Comparison of ENCODE assay signal across 8 cellular contexts in the genomic region with DNA sequence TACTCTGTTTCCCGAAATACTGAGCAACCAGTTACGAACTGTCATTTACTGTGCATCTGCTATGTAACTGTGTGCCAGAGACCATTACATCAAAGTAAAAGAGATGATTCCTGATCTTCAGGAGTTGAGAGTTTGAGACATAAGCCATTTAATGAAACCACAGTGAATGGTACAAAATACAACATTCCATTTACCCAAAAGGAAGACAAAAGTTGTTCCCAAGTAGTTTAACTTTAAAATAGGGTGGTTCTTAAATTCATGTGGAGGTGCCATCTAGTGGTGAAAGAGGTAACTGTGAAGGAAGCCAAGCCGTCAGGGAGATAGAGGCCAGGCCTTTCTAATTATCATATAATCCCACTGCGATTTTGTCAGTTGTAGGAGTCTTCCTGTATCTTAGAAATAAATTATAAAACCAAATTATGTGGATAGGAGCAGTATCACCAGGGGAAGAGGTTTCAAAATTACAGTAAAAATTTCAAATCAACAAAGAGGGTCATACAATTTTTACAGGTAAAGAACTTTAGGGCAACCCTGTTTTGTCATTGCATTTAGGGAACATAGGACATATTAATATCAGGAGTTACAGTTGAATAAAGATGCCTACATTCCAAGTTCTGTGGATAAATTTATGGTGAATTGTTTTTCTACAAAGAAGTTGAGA.
A peak's percentile ranks its signal among the peaks of the same experiment; 100 is the strongest.
DNase-seq lines count a peak whose midpoint lies in the region; ATAC-seq and TF ChIP-seq lines count a peak whose summit lies in the region.

No MANE protein-coding gene starts in this region.

- H3K4me1 ChIP-seq in Peyer's patch: peaks cover 0 to 7% (median 0%) of the 10 kb centered on the region in 4 donors
- H3K4me1 ChIP-seq in lower lobe of right lung: peaks cover 77% of the 10 kb centered on the region

- H3K27me3 ChIP-seq in Peyer's patch (no peaks in the 10 kb centered on the region), lower lobe of right lung (ENCODE audit: low read depth) (no peaks in the 10 kb centered on the region)

- TF ChIP-seq CTCF in Peyer's patch (IDR thresholded peaks at IDR 0.05) (peak; percentile 49 to 88 (median 86)), coronary artery (IDR thresholded peaks at IDR 0.05) (peak; percentile 43), lower lobe of right lung (IDR thresholded peaks at IDR 0.05) (peak; percentile 91)

- H3K9me3 ChIP-seq in Peyer's patch: no peaks in the 10 kb centered on the region
- H3K9me3 ChIP-seq in lower lobe of right lung: no peaks in the 10 kb centered on the region

- H3K36me3 Mint-ChIP-seq in activated T-helper 2 cell treated with anti-CD3 and anti-CD28 coated beads, Interferon-gamma antibody, Interleukin-2, Interleukin-4, amounts not matched to agents 10 μg/mL and 5 μg/mL and 100 μg/mL, durations not matched to agents 14 hours and 24 hours and 36 hours (ENCODE audit: low read depth): peaks cover 55% of the 10 kb centered on the region

- TF ChIP-seq POLR2A in Peyer's patch (IDR thresholded peaks at IDR 0.05): no peak

- H3K36me3 ChIP-seq in Peyer's patch: peaks cover 0 to 44% (median 0%) of the 10 kb centered on the region in 3 donors
- peaks cover 88% of the 10 kb centered on the region for H3K36me3 ChIP-seq in lower lobe of right lung

- H3K9me3 Mint-ChIP-seq in activated T-helper 2 cell treated with anti-CD3 and anti-CD28 coated beads, Interferon-gamma antibody, Interleukin-2, Interleukin-4, amounts not matched to agents 10 μg/mL and 5 μg/mL and 100 μg/mL, durations not matched to agents 14 hours and 24 hours and 36 hours: no peaks in the 10 kb centered on the region

- H3K27me3 Mint-ChIP-seq in activated T-helper 2 cell treated with anti-CD3 and anti-CD28 coated beads, Interferon-gamma antibody, Interleukin-2, Interleukin-4, amounts not matched to agents 10 μg/mL and 5 μg/mL and 100 μg/mL, durations not matched to agents 14 hours and 24 hours and 36 hours (ENCODE audit: low read depth): peaks cover 3% of the 10 kb centered on the region

- H3K4me3 ChIP-seq in Peyer's patch (no peak overlapping the region), coronary artery (no peak overlapping the region), lower lobe of right lung (no peak overlapping the region)

- H3K27ac ChIP-seq in Peyer's patch (no peak overlapping the region), coronary artery (no peak overlapping the region), lower lobe of right lung (peak overlapping the region; percentile 2)

- H3K27ac Mint-ChIP-seq in activated T-helper 2 cell treated with anti-CD3 and anti-CD28 coated beads, Interferon-gamma antibody, Interleukin-2, Interleukin-4, amounts not matched to agents 10 μg/mL and 5 μg/mL and 100 μg/mL, durations not matched to agents 14 hours and 24 hours and 36 hours: no peak overlapping the region

- DNase-seq in DMS79 treated with DMSO at 0.1 percent for 48 hours (lab: John Stamatoyannopoulos, UW) (peak; percentile 28), DMS79 (lab: John Stamatoyannopoulos, UW) (no peak), HuH-7 (ENCODE audit: low spot score) (peak; percentile 38), Peyer's patch (peak in 1 of 3 donors; percentile 71), coronary artery (ENCODE audit: low spot score) (no peak), lower lobe of right lung (no peak), occipital lobe (lab: John Stamatoyannopoulos, UW) (no peak)
- DNase-seq in activated T-helper 2 cell treated with anti-CD3 and anti-CD28 coated beads, Interferon-gamma antibody, Interleukin-2, Interleukin-4, amounts not matched to agents 10 μg/mL and 5 μg/mL and 100 μg/mL, durations not matched to agents 14 hours and 24 hours and 36 hours (ENCODE audit: low spot score): no peak

- H3K4me3 Mint-ChIP-seq in activated T-helper 2 cell treated with anti-CD3 and anti-CD28 coated beads, Interferon-gamma antibody, Interleukin-2, Interleukin-4, amounts not matched to agents 10 μg/mL and 5 μg/mL and 100 μg/mL, durations not matched to agents 14 hours and 24 hours and 36 hours (ENCODE audit: low read depth): no peak overlapping the region

- peaks cover 50% of the 10 kb centered on the region for H3K4me1 Mint-ChIP-seq in activated T-helper 2 cell treated with anti-CD3 and anti-CD28 coated beads, Interferon-gamma antibody, Interleukin-2, Interleukin-4, amounts not matched to agents 10 μg/mL and 5 μg/mL and 100 μg/mL, durations not matched to agents 14 hours and 24 hours and 36 hours (ENCODE audit: low read depth)

- ATAC-seq in lower lobe of right lung: peak; percentile 41 to 67

- intact Hi-C loops in lower lobe of right lung (cut with DNase I): no loop called here
- intact Hi-C loops in activated T-helper 2 cell treated with anti-CD3 and anti-CD28 coated beads, Interferon-gamma antibody, Interleukin-2, Interleukin-4, amounts not matched to agents 10 μg/mL and 5 μg/mL and 100 μg/mL, durations not matched to agents 14 hours and 24 hours and 36 hours (cut with micrococcal nuclease): loop anchor here (1.0 to 10.0 kb wide), 6 partner anchors 38 to 354 kb away; no protein-coding TSS in a partner anchor

Comparison
In these comparisons a context has a peak if more than half of its experiments do, and no peak if none do; other contexts are left out.
1. DNase-seq: peak in DMS79 treated with DMSO at 0.1 percent for 48 hours (single experiment) and HuH-7 (single experiment); none in DMS79 (single experiment), coronary artery (single experiment), lower lobe of right lung (single experiment), occipital lobe (single experiment) and activated T-helper 2 cell treated with anti-CD3 and anti-CD28 coated beads, Interferon-gamma antibody, Interleukin-2, Interleukin-4, amounts not matched to agents 10 μg/mL and 5 μg/mL and 100 μg/mL, durations not matched to agents 14 hours and 24 hours and 36 hours (single experiment).
2. Peak in every context shown above with its lines, with median percentiles within 50 percentile points of each other: CTCF ChIP-seq.